Comparison of ENCODE assay signal across 22 cellular contexts in genomic region chr16:19497181-19497580, GRCh38. TPM values are rescaled to one million over a fixed set of nuclear protein-coding genes. Genes with fewer than 3 reads are reported as not detected.
DNase-seq lines count a peak whose midpoint lies in the region; FAIRE-seq and TF ChIP-seq lines count a peak whose summit lies in the region.
"Had no signal": no experiment of that assay in that cellular context is flagged by ENCODE, and none has a peak within 500 bp of the region (broad histone marks: within the 10 kb centered on the region; RNA-seq: fewer than 3 reads in every experiment).

No MANE protein-coding gene starts in this region.

- peak overlapping the region in 1 of 2 donors; percentile 17 for H3K4me3 Mint-ChIP-seq in CD14-positive monocyte
- peak overlapping the region; percentile 24 for H3K4me3 Mint-ChIP-seq in dendritic cell treated with granulocyte-macrophage colony-stimulating factor and Interleukin-4, amounts not matched to agents 40 ng/mL and 50 ng/mL, for 4 days
- H3K4me3 Mint-ChIP-seq: CD4-positive, alpha-beta T cell; GM23338; H9 had no signal

- DNase-seq in CD14-positive monocyte (ENCODE audit: low spot score) (no peak), NOMO-1 treated with DMSO at 0.1 percent for 48 hours (lab: John Stamatoyannopoulos, UW; ENCODE audit: unreplicated experiment) (peak; percentile 44), RCC 7860 (ENCODE audit: low spot score) (no peak), NCI-H82 treated with DMSO at 0.1 percent for 48 hours (lab: John Stamatoyannopoulos, UW; ENCODE audit: unreplicated experiment) (no peak), SHP77 (lab: John Stamatoyannopoulos, UW) (no peak)
- DNase-seq: CD4-positive, alpha-beta T cell; H9; Karpas-422; NCI-H2029; NCI-H446; NCI-H526; NCI-H82; PC-9; Right ventricle myocardium superior; RPMI8226 had no signal

- H3K27ac ChIP-seq in neutrophil = peak overlapping the region; percentile 63
- H3K27ac ChIP-seq: 22Rv1, PC-9 had no signal

- no peaks in the 10 kb centered on the region for H3K9me3 ChIP-seq in neutrophil

- H3K9me3 Mint-ChIP-seq in CD14-positive monocyte = peaks cover 0 to 2% (median 0%) of the 10 kb centered on the region in 7 donors
- H3K9me3 Mint-ChIP-seq in dendritic cell treated with granulocyte-macrophage colony-stimulating factor and Interleukin-4, amounts not matched to agents 40 ng/mL and 50 ng/mL, for 4 days = no peaks in the 10 kb centered on the region
- H3K9me3 Mint-ChIP-seq: CD4-positive, alpha-beta T cell; GM23338; H9 had no signal

- no peaks in the 10 kb centered on the region for H3K27me3 ChIP-seq in neutrophil

- peaks cover 28% of the 10 kb centered on the region for H3K4me1 Mint-ChIP-seq in CD14-positive monocyte
- peaks cover 24% of the 10 kb centered on the region for H3K4me1 Mint-ChIP-seq in dendritic cell treated with granulocyte-macrophage colony-stimulating factor and Interleukin-4, amounts not matched to agents 40 ng/mL and 50 ng/mL, for 4 days (ENCODE audit: low read depth)
- H3K4me1 Mint-ChIP-seq: GM23338, H9 had no signal

- H3K27ac Mint-ChIP-seq in CD14-positive monocyte = peak overlapping the region; percentile 43 to 85 (median 76)
- peak overlapping the region; percentile 77 for H3K27ac Mint-ChIP-seq in dendritic cell treated with granulocyte-macrophage colony-stimulating factor and Interleukin-4, amounts not matched to agents 40 ng/mL and 50 ng/mL, for 4 days
- H3K27ac Mint-ChIP-seq: CD4-positive, alpha-beta T cell; GM23338 had no signal

- peaks cover 0 to 2% (median 0%) of the 10 kb centered on the region in 3 donors for H3K27me3 Mint-ChIP-seq in CD14-positive monocyte (ENCODE audit: low read depth in 3 of 3)
- H3K27me3 Mint-ChIP-seq in dendritic cell treated with granulocyte-macrophage colony-stimulating factor and Interleukin-4, amounts not matched to agents 40 ng/mL and 50 ng/mL, for 4 days = no peaks in the 10 kb centered on the region
- H3K27me3 Mint-ChIP-seq: CD4-positive, alpha-beta T cell had no signal

- H3K36me3 ChIP-seq in neutrophil = peaks cover 43% of the 10 kb centered on the region

- H3K36me3 Mint-ChIP-seq in CD14-positive monocyte = peaks cover 30 to 41% of the 10 kb centered on the region in 2 donors
- peaks cover 42% of the 10 kb centered on the region for H3K36me3 Mint-ChIP-seq in dendritic cell treated with granulocyte-macrophage colony-stimulating factor and Interleukin-4, amounts not matched to agents 40 ng/mL and 50 ng/mL, for 4 days (ENCODE audit: low read depth)

- intact Hi-C loops in CD14-positive monocyte (cut with micrococcal nuclease) = no loop called here
- intact Hi-C loops in dendritic cell treated with granulocyte-macrophage colony-stimulating factor and Interleukin-4, amounts not matched to agents 40 ng/mL and 50 ng/mL, for 4 days (cut with micrococcal nuclease) = no loop called here

- no peak for FAIRE-seq in RCC 7860 (lab: Jason Lieb, UNC)
- FAIRE-seq: D721Med, G401.6, HepG2 had no signal

- peaks cover 22 to 25% of the 10 kb centered on the region in 2 experiments for H3K4me1 ChIP-seq in neutrophil (ENCODE audit: control insufficient read depth in 1 of 2, insufficient read depth in 1 of 2, low read depth in 1 of 2, low read length in 1 of 2)

- no peak for TF ChIP-seq CTCF in CD14-positive monocyte (IDR thresholded peaks at IDR 0.05)
- no peak for TF ChIP-seq CTCF in neutrophil (IDR thresholded peaks at IDR 0.05)

- no peak overlapping the region for H3K4me3 ChIP-seq in neutrophil (ENCODE audit: low read depth in 1 of 2, low read length in 1 of 2)
- H3K4me3 ChIP-seq: GM23338, PC-9 had no signal

RNA-seq across cellular contexts. Expression of gene GDE1, which starts 24.7 kb away (rescaled TPM):
- polyA plus RNA-seq in CD14-positive monocyte = 10 to 100 TPM; 71.7 to 75.5 TPM

RNA-seq across cellular contexts. Expression of gene CCP110, which starts 26.6 kb away (rescaled TPM):
- polyA plus RNA-seq in CD14-positive monocyte = 1 to 10 TPM; 3.5 to 6.2 TPM

RNA-seq across cellular contexts. Expression of gene VPS35L, which starts 58.3 kb away (rescaled TPM):
- 10 to 100 TPM; 48.8 to 51.4 TPM for polyA plus RNA-seq in CD14-positive monocyte
